In genomic region chr1:145017725-145018124, GRCh38 we compare ENCODE assay signal across 7 cellular contexts.
DNase-seq lines count a peak whose midpoint lies in the region; ATAC-seq, FAIRE-seq and TF ChIP-seq lines count a peak whose summit lies in the region.
"Not testable (repeated sequence)": the region's sequence is repeated elsewhere in the genome, so short reads cannot be mapped to it uniquely, and the experiment has no call there.

No MANE protein-coding gene starts in this region.

- CTCF ChIA-PET in HepG2 (lab: Yijun Ruan, JAX; ENCODE audit: low intra/inter-chr PET ratio, low total read pairs), result not testable (repeated sequence)

- not testable (repeated sequence) for TF ChIP-seq CTCF in choroid plexus epithelial cell (conservative IDR thresholded peaks at IDR 0.05; ENCODE audit: low read depth, low read length); fibroblast of villous mesenchyme (IDR thresholded peaks at IDR 0.05; ENCODE audit: insufficient read depth, low read depth, low read length); HepG2 (CRISPR knock-in tag; IDR thresholded peaks at IDR 0.05); omental fat pad (IDR thresholded peaks at IDR 0.05)

- not testable (repeated sequence) for H3K79me2 ChIP-seq in HepG2 (ENCODE audit: insufficient read depth, low read length)

- H3K4me2 ChIP-seq in HepG2 (ENCODE audit: low read depth, low read length), result not testable (repeated sequence)

- DNase-seq in KBM-7, result peak; percentile 2
- peak; percentile 29 for DNase-seq in choroid plexus epithelial cell (ENCODE audit: low read depth)
- peak; percentile 22 for DNase-seq in fibroblast of villous mesenchyme (ENCODE audit: low read depth)
- not testable (repeated sequence) for DNase-seq in left ventricle myocardium superior; HepG2 (ENCODE audit: low spot score); omental fat pad (ENCODE audit: low spot score)

- not testable (repeated sequence) for H3K4me3 ChIP-seq in choroid plexus epithelial cell (ENCODE audit: low read depth, low read length); fibroblast of villous mesenchyme (ENCODE audit: low read depth, low read length); HepG2 (replicated peaks in 1 of 3; ENCODE audit: insufficient read depth in 1 of 3, low read depth in 2 of 3, low read length in 3 of 3)

- in situ Hi-C loops in KBM-7 (cut with MboI; ENCODE audit: low pct_unique_long_range_greater_than_20kb, low sequenced_read_pairs); HepG2 (cut with HindIII; ENCODE audit: extremely low pct_ligation_motif_present, low pct_unique_long_range_greater_than_20kb): not testable (repeated sequence)

- not testable (repeated sequence) for FAIRE-seq in HepG2 (lab: Jason Lieb, UNC)

- H3K27me3 ChIP-seq in HepG2 (ENCODE audit: control insufficient read depth in 1 of 2, insufficient read depth in 2 of 2, low read length in 2 of 2), result not testable (repeated sequence)

- POLR2A ChIA-PET in HepG2 (lab: Yijun Ruan, JAX), result not testable (repeated sequence)

- not testable (repeated sequence) for TF ChIP-seq RAD21 in HepG2 (CRISPR knock-in tag; IDR thresholded peaks at IDR 0.05)

- not testable (repeated sequence) for H3K36me3 ChIP-seq in HepG2 (replicated peaks in 1 of 2; ENCODE audit: control insufficient read depth in 1 of 2, insufficient read depth in 2 of 2, low read length in 2 of 2)

- not testable (repeated sequence) for BruUV-seq in HepG2 (replicated peaks; lab: Mats Ljungman, UMichigan)

- TF ChIP-seq EP300 in HepG2 (IDR thresholded peaks at IDR 0.05; ENCODE audit: low read depth in 2 of 2, low read length in 2 of 2); HepG2 (CRISPR knock-in tag; IDR thresholded peaks at IDR 0.05; ENCODE audit: borderline replicate concordance): not testable (repeated sequence)

- H3K4me1 ChIP-seq in HepG2 (ENCODE audit: insufficient read depth, low read length), result not testable (repeated sequence)

- H3K9me3 ChIP-seq in HepG2 (ENCODE audit: low read length), result not testable (repeated sequence)

- H4K20me1 ChIP-seq in HepG2 (ENCODE audit: insufficient read depth, low read length), result not testable (repeated sequence)

- not testable (repeated sequence) for H2AFZ ChIP-seq in HepG2 (ENCODE audit: low read length)

- not testable (repeated sequence) for H3K27ac ChIP-seq in HepG2 (ENCODE audit: extremely low read length, insufficient read depth, low read length)

- intact Hi-C loops in left ventricle myocardium superior (cut with micrococcal nuclease); HepG2 (cut with micrococcal nuclease; ENCODE audit: unreplicated experiment): not testable (repeated sequence)

- ATAC-seq in SK-N-SH treated with all-trans-retinoic acid at 6 μM for 48 hours (peak; percentile 14; the same call in 2 of the 3 replicates), left ventricle myocardium superior (peak; percentile 76), HepG2 (peak; percentile 54; the same call in 2 of the 3 replicates), omental fat pad (ENCODE audit: low FRiP score) (peak; percentile 55)

- 43% methylated on average over 1 of the region's 2 CpGs for WGBS in HepG2 (ENCODE audit: low lambda C conversion rate)

- TF ChIP-seq POLR2A in HepG2 (IDR thresholded peaks at IDR 0.05; ENCODE audit: insufficient read depth in 1 of 2, low read depth in 2 of 2, low read length in 2 of 2), result not testable (repeated sequence)

- H3K9ac ChIP-seq in HepG2 (ENCODE audit: insufficient read depth, low read depth, low read length), result not testable (repeated sequence)

TF ChIP-seq in HepG2, 621 proteins besides CTCF, POLR2A, EP300 and RAD21:
- TF ChIP-seq CEBPG (CRISPR knock-in tag; IDR thresholded peaks at IDR 0.05), result 0 out of 2 replicates have a peak, but pooled peaks have one; percentile 17

Comparison
In these comparisons a context has a peak if more than half of its experiments do, and no peak if none do; other contexts are left out.
1. ATAC-seq: peak in every context shown above with its lines; median percentile 76 in left ventricle myocardium superior; 55 in omental fat pad; 54 in HepG2; 14 in SK-N-SH treated with all-trans-retinoic acid at 6 μM for 48 hours.